Comparison of ENCODE assay signal across 1 cellular context in genomic region chr6:157534134-157534871, GRCh38.
TF ChIP-seq lines count a peak whose summit lies in the region.

No MANE protein-coding gene starts in this region.

TF ChIP-seq in K562, 482 proteins besides CTCF, POLR2A, EP300 and RAD21 (continued from another document and continues in another):
- no peak for TF ChIP-seq CLOCK (CRISPR knock-in tag; IDR thresholded peaks at IDR 0.05; ENCODE audit: borderline replicate concordance)
- TF ChIP-seq ZNF696 (CRISPR knock-in tag; conservative IDR thresholded peaks at IDR 0.05) = no peak
- TF ChIP-seq ZKSCAN1 (IDR thresholded peaks at IDR 0.05; ENCODE audit: low read depth, low read length) = no peak
- TF ChIP-seq SAFB2 (IDR thresholded peaks at IDR 0.05; ENCODE audit: borderline replicate concordance, low read depth, low read length, severe bottlenecking) = no peak
- no peak for TF ChIP-seq SIX5 (IDR thresholded peaks at IDR 0.05; ENCODE audit: borderline replicate concordance in 1 of 2, insufficient read depth in 1 of 2, low read depth in 1 of 2, low read length in 2 of 2)
- no peak for TF ChIP-seq SP2 (IDR thresholded peaks at IDR 0.05; ENCODE audit: extremely low read depth, low read depth, low read length, poor library complexity, severe bottlenecking)
- TF ChIP-seq SMARCB1 (IDR thresholded peaks at IDR 0.05; ENCODE audit: insufficient read length, low read depth) = no peak
- TF ChIP-seq IRF9 (tag; IDR thresholded peaks at IDR 0.05) = peak; percentile 88
- TF ChIP-seq PHB (CRISPR knock-in tag; IDR thresholded peaks at IDR 0.05) = no peak
- no peak for TF ChIP-seq THRB (CRISPR knock-in tag; conservative IDR thresholded peaks at IDR 0.05)
- no peak for TF ChIP-seq XRCC4 (IDR thresholded peaks at IDR 0.05; ENCODE audit: extremely low read depth, insufficient read depth, insufficient read length)
- no peak for TF ChIP-seq ARID2 (IDR thresholded peaks at IDR 0.05)
- TF ChIP-seq NR3C1 (CRISPR knock-in tag; IDR thresholded peaks at IDR 0.05) = no peak
- no peak for TF ChIP-seq TRIM28 (IDR thresholded peaks at IDR 0.05)
- no peak for TF ChIP-seq ZFP36 (IDR thresholded peaks at IDR 0.05; ENCODE audit: low read depth, low read length, partially characterized antibody)
- TF ChIP-seq ASH1L (IDR thresholded peaks at IDR 0.05; ENCODE audit: borderline replicate concordance, low read depth, partially characterized antibody) = no peak
- no peak for TF ChIP-seq FOS (IDR thresholded peaks at IDR 0.05; ENCODE audit: extremely low read depth, insufficient read length)
- TF ChIP-seq, protein P1, sequence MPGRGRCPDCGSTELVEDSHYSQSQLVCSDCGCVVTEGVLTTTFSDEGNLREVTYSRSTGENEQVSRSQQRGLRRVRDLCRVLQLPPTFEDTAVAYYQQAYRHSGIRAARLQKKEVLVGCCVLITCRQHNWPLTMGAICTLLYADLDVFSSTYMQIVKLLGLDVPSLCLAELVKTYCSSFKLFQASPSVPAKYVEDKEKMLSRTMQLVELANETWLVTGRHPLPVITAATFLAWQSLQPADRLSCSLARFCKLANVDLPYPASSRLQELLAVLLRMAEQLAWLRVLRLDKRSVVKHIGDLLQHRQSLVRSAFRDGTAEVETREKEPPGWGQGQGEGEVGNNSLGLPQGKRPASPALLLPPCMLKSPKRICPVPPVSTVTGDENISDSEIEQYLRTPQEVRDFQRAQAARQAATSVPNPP (IDR thresholded peaks at IDR 0.05; ENCODE audit: borderline replicate concordance, insufficient read depth, insufficient read length) = no peak
- TF ChIP-seq NCOA6 (IDR thresholded peaks at IDR 0.05) = no peak
- TF ChIP-seq PHF21A (IDR thresholded peaks at IDR 0.05; ENCODE audit: borderline replicate concordance, low read depth) = no peak
- TF ChIP-seq CSDE1 (IDR thresholded peaks at IDR 0.05) = no peak
- no peak for TF ChIP-seq ZNF699 (CRISPR knock-in tag; IDR thresholded peaks at IDR 0.05; ENCODE audit: insufficient replicate concordance)
- peak; percentile 78 for TF ChIP-seq NFXL1 (CRISPR knock-in tag; IDR thresholded peaks at IDR 0.05)
- TF ChIP-seq E2F1 (CRISPR knock-in tag; IDR thresholded peaks at IDR 0.05) = no peak
- TF ChIP-seq, protein P2, sequence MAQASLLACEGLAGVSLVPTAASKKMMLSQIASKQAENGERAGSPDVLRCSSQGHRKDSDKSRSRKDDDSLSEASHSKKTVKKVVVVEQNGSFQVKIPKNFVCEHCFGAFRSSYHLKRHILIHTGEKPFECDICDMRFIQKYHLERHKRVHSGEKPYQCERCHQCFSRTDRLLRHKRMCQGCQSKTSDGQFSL (CRISPR knock-in tag; IDR thresholded peaks at IDR 0.05) = no peak
- TF ChIP-seq, protein P2 (tag; IDR thresholded peaks at IDR 0.05) = peak in 1 of 2 experiments; percentile 77; a peak in 2 of 4 replicates
- peak; percentile 95 for TF ChIP-seq HDAC8 (tag; IDR thresholded peaks at IDR 0.05)
- no peak for TF ChIP-seq CHD1 (IDR thresholded peaks at IDR 0.05; ENCODE audit: low read length)
- no peak for TF ChIP-seq KAT2B (IDR thresholded peaks at IDR 0.05; ENCODE audit: low read depth, low read length)
- 0 out of 2 replicates have a peak, but pooled peaks have one; percentile 64 for TF ChIP-seq ZNF76 (CRISPR knock-in tag; IDR thresholded peaks at IDR 0.05; ENCODE audit: borderline replicate concordance)
- TF ChIP-seq ZNF282 (CRISPR knock-in tag; IDR thresholded peaks at IDR 0.05) = no peak
- TF ChIP-seq DACH1 (IDR thresholded peaks at IDR 0.05; ENCODE audit: partially characterized antibody) = no peak
- TF ChIP-seq SIN3B (IDR thresholded peaks at IDR 0.05; ENCODE audit: low read depth) = no peak
- TF ChIP-seq, protein P3, sequence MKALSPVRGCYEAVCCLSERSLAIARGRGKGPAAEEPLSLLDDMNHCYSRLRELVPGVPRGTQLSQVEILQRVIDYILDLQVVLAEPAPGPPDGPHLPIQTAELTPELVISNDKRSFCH (CRISPR knock-in tag; IDR thresholded peaks at IDR 0.05) = peak; percentile 52; the same call in 1 of the 2 replicates
- TF ChIP-seq, protein P3 (tag; IDR thresholded peaks at IDR 0.05) = peak; percentile 93
- TF ChIP-seq SMAD3 (CRISPR knock-in tag; conservative IDR thresholded peaks at IDR 0.05) = peak; percentile 66; the same call in 1 of the 2 replicates
- TF ChIP-seq ATF2 (CRISPR knock-in tag; IDR thresholded peaks at IDR 0.05) = no peak
- peak; percentile 28 for TF ChIP-seq ETS2 (tag; IDR thresholded peaks at IDR 0.05; ENCODE audit: borderline replicate concordance, poor library complexity, severe bottlenecking)
- TF ChIP-seq MBD1 (CRISPR knock-in tag; IDR thresholded peaks at IDR 0.05) = no peak
- TF ChIP-seq, protein P4, sequence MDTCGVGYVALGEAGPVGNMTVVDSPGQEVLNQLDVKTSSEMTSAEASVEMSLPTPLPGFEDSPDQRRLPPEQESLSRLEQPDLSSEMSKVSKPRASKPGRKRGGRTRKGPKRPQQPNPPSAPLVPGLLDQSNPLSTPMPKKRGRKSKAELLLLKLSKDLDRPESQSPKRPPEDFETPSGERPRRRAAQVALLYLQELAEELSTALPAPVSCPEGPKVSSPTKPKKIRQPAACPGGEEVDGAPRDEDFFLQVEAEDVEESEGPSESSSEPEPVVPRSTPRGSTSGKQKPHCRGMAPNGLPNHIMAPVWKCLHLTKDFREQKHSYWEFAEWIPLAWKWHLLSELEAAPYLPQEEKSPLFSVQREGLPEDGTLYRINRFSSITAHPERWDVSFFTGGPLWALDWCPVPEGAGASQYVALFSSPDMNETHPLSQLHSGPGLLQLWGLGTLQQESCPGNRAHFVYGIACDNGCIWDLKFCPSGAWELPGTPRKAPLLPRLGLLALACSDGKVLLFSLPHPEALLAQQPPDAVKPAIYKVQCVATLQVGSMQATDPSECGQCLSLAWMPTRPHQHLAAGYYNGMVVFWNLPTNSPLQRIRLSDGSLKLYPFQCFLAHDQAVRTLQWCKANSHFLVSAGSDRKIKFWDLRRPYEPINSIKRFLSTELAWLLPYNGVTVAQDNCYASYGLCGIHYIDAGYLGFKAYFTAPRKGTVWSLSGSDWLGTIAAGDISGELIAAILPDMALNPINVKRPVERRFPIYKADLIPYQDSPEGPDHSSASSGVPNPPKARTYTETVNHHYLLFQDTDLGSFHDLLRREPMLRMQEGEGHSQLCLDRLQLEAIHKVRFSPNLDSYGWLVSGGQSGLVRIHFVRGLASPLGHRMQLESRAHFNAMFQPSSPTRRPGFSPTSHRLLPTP (IDR thresholded peaks at IDR 0.05; ENCODE audit: borderline replicate concordance, extremely low read depth, insufficient read length) = no peak
- no peak for TF ChIP-seq KDM5B (IDR thresholded peaks at IDR 0.05; ENCODE audit: insufficient replicate concordance, low read depth, low read length)
- TF ChIP-seq CEBPZ (IDR thresholded peaks at IDR 0.05; ENCODE audit: borderline replicate concordance, low read depth, low read length) = no peak
- TF ChIP-seq ESRRA (IDR thresholded peaks at IDR 0.05; ENCODE audit: borderline replicate concordance, low read depth) = no peak
- no peak for TF ChIP-seq NR2F6 (CRISPR knock-in tag; IDR thresholded peaks at IDR 0.05)
